Comparison of ENCODE assay signal across 2 cellular contexts in the genomic region with DNA sequence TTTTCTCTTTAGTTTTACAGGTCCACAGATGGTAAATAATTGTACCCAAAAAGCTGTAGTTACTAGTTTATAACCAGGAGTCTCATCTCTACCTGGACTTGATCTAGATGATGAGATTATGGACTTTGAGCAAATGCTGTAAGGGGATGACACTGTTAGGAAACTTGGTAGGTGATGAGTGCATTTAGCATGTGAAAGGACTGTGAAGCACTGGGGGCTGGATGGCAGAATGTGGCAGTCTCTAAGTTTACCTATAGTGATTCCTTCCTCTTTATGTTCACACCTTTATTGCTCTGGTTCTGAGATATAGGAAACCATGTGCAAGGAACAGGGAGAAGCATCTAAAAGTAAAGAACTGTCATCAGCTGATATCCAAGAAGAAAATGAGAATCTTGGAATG.
TF ChIP-seq lines count a peak whose summit lies in the region.

No MANE protein-coding gene starts in this region.

TF ChIP-seq in GM23338, 12 proteins besides CTCF, POLR2A, EP300 and RAD21 (continued from another document):
- no peak for TF ChIP-seq NANOG (IDR thresholded peaks at IDR 0.05; ENCODE audit: borderline replicate concordance)

TF ChIP-seq in H1, 55 proteins besides CTCF, POLR2A, EP300 and RAD21:
- TF ChIP-seq CTBP2 (IDR thresholded peaks at IDR 0.05; ENCODE audit: borderline replicate concordance, insufficient read depth, insufficient read length, low read length): no peak
- TF ChIP-seq POU5F1 (IDR thresholded peaks at IDR 0.05; ENCODE audit: low read depth, low read length): no peak
- no peak for TF ChIP-seq CHD1 (IDR thresholded peaks at IDR 0.05; ENCODE audit: low read depth, low read length)
- TF ChIP-seq BRCA1 (IDR thresholded peaks at IDR 0.05; ENCODE audit: low read depth, low read length): no peak
- TF ChIP-seq, protein P1, sequence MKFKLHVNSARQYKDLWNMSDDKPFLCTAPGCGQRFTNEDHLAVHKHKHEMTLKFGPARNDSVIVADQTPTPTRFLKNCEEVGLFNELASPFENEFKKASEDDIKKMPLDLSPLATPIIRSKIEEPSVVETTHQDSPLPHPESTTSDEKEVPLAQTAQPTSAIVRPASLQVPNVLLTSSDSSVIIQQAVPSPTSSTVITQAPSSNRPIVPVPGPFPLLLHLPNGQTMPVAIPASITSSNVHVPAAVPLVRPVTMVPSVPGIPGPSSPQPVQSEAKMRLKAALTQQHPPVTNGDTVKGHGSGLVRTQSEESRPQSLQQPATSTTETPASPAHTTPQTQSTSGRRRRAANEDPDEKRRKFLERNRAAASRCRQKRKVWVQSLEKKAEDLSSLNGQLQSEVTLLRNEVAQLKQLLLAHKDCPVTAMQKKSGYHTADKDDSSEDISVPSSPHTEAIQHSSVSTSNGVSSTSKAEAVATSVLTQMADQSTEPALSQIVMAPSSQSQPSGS (IDR thresholded peaks at IDR 0.05; ENCODE audit: low read length): no peak
- no peak for TF ChIP-seq TBP (IDR thresholded peaks at IDR 0.05; ENCODE audit: low read depth, low read length)
- TF ChIP-seq POLR2AphosphoS5 (IDR thresholded peaks at IDR 0.05; ENCODE audit: low read depth, low read length): no peak
- TF ChIP-seq NANOG (IDR thresholded peaks at IDR 0.05; ENCODE audit: insufficient read depth, low read depth, low read length, poor library complexity, severe bottlenecking): no peak
- no peak for TF ChIP-seq SIN3A (conservative IDR thresholded peaks at IDR 0.05 in 1 of 2, IDR thresholded peaks at IDR 0.05 in 1 of 2; ENCODE audit: low read depth in 1 of 2, low read length in 2 of 2)
- TF ChIP-seq SIRT6 (IDR thresholded peaks at IDR 0.05; ENCODE audit: low read length): no peak
- no peak for TF ChIP-seq SUZ12 (IDR thresholded peaks at IDR 0.05; ENCODE audit: low read length)
- TF ChIP-seq SAP30 (IDR thresholded peaks at IDR 0.05; ENCODE audit: insufficient read depth, insufficient replicate concordance, low read length): no peak
- TF ChIP-seq PHF8 (conservative IDR thresholded peaks at IDR 0.05; ENCODE audit: low read depth, low read length): no peak
